In genomic region chr22:49964136-49964492, GRCh38 we compare ENCODE assay signal across 10 cellular contexts. TPM values are rescaled to one million over a fixed set of nuclear protein-coding genes. Genes with fewer than 3 reads are reported as not detected.
DNase-seq lines count a peak whose midpoint lies in the region; ATAC-seq and TF ChIP-seq lines count a peak whose summit lies in the region.
"Had no signal": no experiment of that assay in that cellular context is flagged by ENCODE, and none has a peak within 500 bp of the region (broad histone marks: within the 10 kb centered on the region; RNA-seq: fewer than 3 reads in every experiment).

No MANE protein-coding gene starts in this region.

- H3K4me3 ChIP-seq in A673 (ENCODE audit: low read depth, low read length, poor library complexity, severe bottlenecking) (peak overlapping the region; percentile 93), Loucy (ENCODE audit: low read length, poor library complexity, severe bottlenecking) (peak overlapping the region; percentile 93), coronary artery (peak overlapping the region; percentile 58)
- H3K4me3 ChIP-seq in naive thymus-derived CD4-positive, alpha-beta T cell (ENCODE audit: low read length): no peak overlapping the region

- peaks cover 0 to 4% (median 0%) of the 10 kb centered on the region in 11 donors for H3K9me3 Mint-ChIP-seq in naive thymus-derived CD4-positive, alpha-beta T cell

- H3F3A ChIP-seq in Loucy (ENCODE audit: low read depth): no peaks in the 10 kb centered on the region

- peak overlapping the region; percentile 29 to 95 (median 70) for H3K4me3 Mint-ChIP-seq in naive thymus-derived CD4-positive, alpha-beta T cell

- intact Hi-C loops in A673 (cut with micrococcal nuclease; ENCODE audit: unreplicated experiment): no loop called here
- intact Hi-C loops in naive thymus-derived CD4-positive, alpha-beta T cell (cut with micrococcal nuclease): loop anchor here (5.0 to 10.0 kb wide), 3 partner anchors 112 to 571 kb away; partner anchors contain the start of genes TYMP (in 1 of the 2) and ZBED4 (in 1 of the 2)

- CTCF ChIA-PET in A673 (lab: Charles Lee): no interaction called here
- CTCF ChIA-PET in naive thymus-derived CD4-positive, alpha-beta T cell (lab: Charles Lee): interaction anchor here (1.8 kb wide), 1 partner anchor 31 kb away, joined by 3 read pairs; no protein-coding TSS in a partner anchor

- H3K27me3 ChIP-seq in A673 (replicated peaks; ENCODE audit: insufficient read depth, low read depth, low read length, poor library complexity): no peaks in the 10 kb centered on the region
- no peaks in the 10 kb centered on the region for H3K27me3 ChIP-seq in Loucy (ENCODE audit: insufficient read depth, low read length, poor library complexity, severe bottlenecking)
- H3K27me3 ChIP-seq in naive thymus-derived CD4-positive, alpha-beta T cell (ENCODE audit: control insufficient read depth in 2 of 2, insufficient read depth in 2 of 2, low read length in 2 of 2): no peaks in the 10 kb centered on the region

- BruUV-seq in A673 (replicated peaks; lab: Mats Ljungman, UMichigan): no TSS peak

- POLR2A ChIA-PET in A673 (lab: Charles Lee; ENCODE audit: low non-redundant PET): no interaction called here
- POLR2A ChIA-PET in naive thymus-derived CD4-positive, alpha-beta T cell (lab: Charles Lee): interaction anchor here (0.6 to 1.4 kb wide), 2 partner anchors 28 to 34 kb away, joined by 3 read pairs; no protein-coding TSS in a partner anchor

- H3K9ac ChIP-seq in Loucy (ENCODE audit: low read depth, low read length, poor library complexity, severe bottlenecking): no peak overlapping the region

- no peaks in the 10 kb centered on the region for H3K27me3 Mint-ChIP-seq in naive thymus-derived CD4-positive, alpha-beta T cell

- H3K4me1 Mint-ChIP-seq in naive thymus-derived CD4-positive, alpha-beta T cell: peaks cover 11 to 32% (median 24%) of the 10 kb centered on the region in 7 donors

- H3K27ac ChIP-seq in A673 (ENCODE audit: low read depth, low read length, poor library complexity, severe bottlenecking) (peak overlapping the region; percentile 94), coronary artery (peak overlapping the region; percentile 23 to 99)
- H3K27ac ChIP-seq in naive thymus-derived CD4-positive, alpha-beta T cell (ENCODE audit: low read depth, low read length): peak overlapping the region; percentile 90

- H3K27ac Mint-ChIP-seq in naive thymus-derived CD4-positive, alpha-beta T cell: peak overlapping the region; percentile 33 to 92 (median 78)

- no peaks in the 10 kb centered on the region for H3K9me2 ChIP-seq in Loucy (replicated peaks; ENCODE audit: low read depth, low read length)

- peaks cover 42% of the 10 kb centered on the region for H4K20me1 ChIP-seq in Loucy (ENCODE audit: insufficient read depth, low read length, poor library complexity, severe bottlenecking)

- peaks cover 0 to 12% (median 0%) of the 10 kb centered on the region in 5 donors for H3K36me3 Mint-ChIP-seq in naive thymus-derived CD4-positive, alpha-beta T cell

- peak overlapping the region; percentile 83 for H3K4me2 ChIP-seq in Loucy (ENCODE audit: low read depth, low read length, poor library complexity, severe bottlenecking)

- DNase-seq in A673 (ENCODE audit: low spot score): no peak
- DNase-seq in coronary artery (ENCODE audit: low spot score): no peak
- peak in 3 of 9 donors; percentile 14 to 20 (median 17) for DNase-seq in naive thymus-derived CD4-positive, alpha-beta T cell
- DNase-seq in dedifferentiated amniotic fluid mesenchymal stem cell (ENCODE audit: extremely low spot score): no peak
- DNase-seq in NCI-H1417 treated with DMSO at 0.1 percent for 48 hours (lab: John Stamatoyannopoulos, UW): no peak
- DNase-seq in NCI-H526 (lab: John Stamatoyannopoulos, UW): no peak

- ATAC-seq in naive thymus-derived CD4-positive, alpha-beta T cell: no peak
- ATAC-seq in HG03097 (IDR thresholded peaks at IDR 0.05; ENCODE audit: low FRiP score, unreplicated experiment): no peak

- H3K79me2 ChIP-seq in Loucy (ENCODE audit: insufficient read depth, low read length): peaks cover 60% of the 10 kb centered on the region

- H3K4me1 ChIP-seq in A673 (ENCODE audit: insufficient read depth, low read length, poor library complexity, severe bottlenecking) (peaks cover 26% of the 10 kb centered on the region), Loucy (ENCODE audit: insufficient read depth, low read length, poor library complexity, severe bottlenecking) (peaks cover 27% of the 10 kb centered on the region)
- peaks cover 26 to 27% of the 10 kb centered on the region in 2 donors for H3K4me1 ChIP-seq in naive thymus-derived CD4-positive, alpha-beta T cell (ENCODE audit: control insufficient read depth in 2 of 2, insufficient read depth in 2 of 2, low read length in 2 of 2)

- no peak overlapping the region for H2AFZ ChIP-seq in Loucy (ENCODE audit: low read length)

- H3K36me3 ChIP-seq in A673 (ENCODE audit: insufficient read depth, low read length, poor library complexity, severe bottlenecking) (peaks cover 28% of the 10 kb centered on the region), Loucy (ENCODE audit: insufficient read depth, low read length) (peaks cover 16% of the 10 kb centered on the region; the same call in 1 of the 2 replicates)
- H3K36me3 ChIP-seq in naive thymus-derived CD4-positive, alpha-beta T cell (ENCODE audit: control insufficient read depth in 2 of 3, insufficient read depth in 3 of 3, low read length in 3 of 3): peaks cover 0 to 31% (median 4%) of the 10 kb centered on the region in 3 experiments

- H3K9me3 ChIP-seq in A673 (ENCODE audit: low read depth, low read length, poor library complexity, severe bottlenecking) (no peaks in the 10 kb centered on the region), Loucy (ENCODE audit: insufficient read depth, low read depth, low read length) (no peaks in the 10 kb centered on the region)
- no peaks in the 10 kb centered on the region for H3K9me3 ChIP-seq in naive thymus-derived CD4-positive, alpha-beta T cell (ENCODE audit: control insufficient read depth in 2 of 3, low read length in 3 of 3)

- no peak for TF ChIP-seq CTCF in A673 (conservative IDR thresholded peaks at IDR 0.05; ENCODE audit: low read depth, low read length)
- TF ChIP-seq CTCF in Loucy (conservative IDR thresholded peaks at IDR 0.05; ENCODE audit: low read length): no peak
- no peak for TF ChIP-seq CTCF in coronary artery (IDR thresholded peaks at IDR 0.05)

RNA-seq across cellular contexts. Expression of gene PIM3, which starts 3.5 kb away (rescaled TPM):
- 70.9 and 71.3 TPM in 2 replicates for total RNA-seq in A673 (2021)
- total RNA-seq in naive thymus-derived CD4-positive, alpha-beta T cell: 100 to 1,000 TPM in 2 of 5 experiments, 10 to 100 TPM in 3; 44.4 to 164 (median 78.3) TPM
- polyA plus RNA-seq in naive thymus-derived CD4-positive, alpha-beta T cell: 10 to 100 TPM; 21.3 to 38.8 TPM

RNA-seq across cellular contexts. Expression of gene CRELD2, which starts 45.7 kb away (rescaled TPM):
- total RNA-seq in A673 (2021): 54.1 and 54.7 TPM in 2 replicates
- 10 to 100 TPM; 19.7 to 80.9 (median 28.5) TPM for total RNA-seq in naive thymus-derived CD4-positive, alpha-beta T cell
- polyA plus RNA-seq in naive thymus-derived CD4-positive, alpha-beta T cell: 10 to 100 TPM; 37.3 to 39.1 TPM

RNA-seq across cellular contexts. Expression of gene ALG12, which starts 45.9 kb away (rescaled TPM):
- 18.6 and 19.8 TPM in 2 replicates for total RNA-seq in A673 (2021)
- 10 to 100 TPM; 16.2 to 22.4 (median 19.5) TPM for total RNA-seq in naive thymus-derived CD4-positive, alpha-beta T cell
- 10 to 100 TPM; 10.4 to 21.2 TPM for polyA plus RNA-seq in naive thymus-derived CD4-positive, alpha-beta T cell

RNA-seq across cellular contexts. Expression of gene IL17REL, which starts 48.5 kb away (rescaled TPM):
- not detected in 2 replicates for total RNA-seq in A673 (2021)
- not detected for total RNA-seq in naive thymus-derived CD4-positive, alpha-beta T cell
- polyA plus RNA-seq in naive thymus-derived CD4-positive, alpha-beta T cell: not detected
- total RNA-seq: Daoy; T-helper 1 cell treated with Interleukin-12 subunit alpha and Interleukin-12 subunit beta and Interleukin-4 antibody, amounts not matched to agents 30 ng/mL and 1 ng/mL, for 36 hours had no signal
